In genomic region chr7:130880668-130881067, GRCh38 we compare ENCODE assay signal across 1 cellular context.
TF ChIP-seq lines count a peak whose summit lies in the region.

No MANE protein-coding gene starts in this region.

TF ChIP-seq in IMR-90, 13 proteins besides CTCF, POLR2A, EP300 and RAD21 (continued from another document):
- no peak for TF ChIP-seq USF2 (IDR thresholded peaks at IDR 0.05; ENCODE audit: low read depth, low read length)
- no peak for TF ChIP-seq RFX5 (IDR thresholded peaks at IDR 0.05; ENCODE audit: low read depth, low read length)
- TF ChIP-seq CEBPB (IDR thresholded peaks at IDR 0.05; ENCODE audit: low read depth, low read length) = peak; percentile 97
TF ChIP-seq in IMR-90: peak in this region for 1.
